8 cellular contexts compared by ENCODE assay signal in the genomic region with DNA sequence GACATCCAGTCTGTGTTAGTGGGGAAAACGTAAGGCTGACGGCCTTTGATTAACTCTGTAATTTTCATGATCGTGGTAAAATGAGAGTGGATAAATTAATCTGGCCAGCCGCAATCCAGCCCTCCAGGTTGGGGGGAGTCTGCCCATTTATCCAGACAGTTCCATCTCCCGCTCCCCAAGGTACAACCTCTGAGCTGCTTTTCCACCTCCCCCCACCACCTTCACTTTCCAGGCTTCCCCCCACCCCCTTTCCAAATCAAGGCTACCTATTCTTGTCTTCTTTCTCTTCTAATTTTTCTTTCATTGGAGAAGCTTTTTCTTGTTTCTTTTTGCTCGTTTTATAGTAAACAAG. TPM values are rescaled to one million over a fixed set of nuclear protein-coding genes. Genes with fewer than 3 reads are reported as not detected.
DNase-seq lines count a peak whose midpoint lies in the region; ATAC-seq, FAIRE-seq and TF ChIP-seq lines count a peak whose summit lies in the region.

No MANE protein-coding gene starts in this region.

- H3K27ac ChIP-seq in H1 (ENCODE audit: low read depth, low read length) (peak overlapping the region; percentile 90), neuronal stem cell (replicated peaks; ENCODE audit: low read length) (peak overlapping the region; percentile 68)

- peaks cover 4 to 68% of the 10 kb centered on the region in 2 experiments; a peak in 3 of 4 replicates for H3K79me2 ChIP-seq in H1 (ENCODE audit: control insufficient read depth in 1 of 2, insufficient read depth in 2 of 2, low read length in 2 of 2)

- POLR2A ChIA-PET in Caco-2 (lab: Charles Lee) (no interaction called here), H1 (lab: Charles Lee; ENCODE audit: partially characterized antibody) (interaction anchor here (0.6 to 1.3 kb wide), 6 partner anchors 9 to 754 kb away, joined by 3 to 7 read pairs (median 4); partner anchors contain the start of gene GADD45A)

- H2BK5ac ChIP-seq in H1 (ENCODE audit: low read depth, low read length) = peak overlapping the region; percentile 74; the same call in 1 of the 2 replicates
- no peak overlapping the region for H2BK5ac ChIP-seq in neuronal stem cell (ENCODE audit: low read length)

- intact Hi-C loops in Caco-2 (cut with micrococcal nuclease; ENCODE audit: unreplicated experiment) = loop anchor here (10.0 kb wide), 2 partner anchors 124 to 166 kb away; partner anchors contain the start of gene SLC35D1

- H3K36me3 Mint-ChIP-seq in Caco-2 (ENCODE audit: insufficient read depth, unreplicated experiment) = no peaks in the 10 kb centered on the region

- H3K9me3 Mint-ChIP-seq in Caco-2 (ENCODE audit: unreplicated experiment) = no peaks in the 10 kb centered on the region

- ATAC-seq in HG03571 (IDR thresholded peaks at IDR 0.05; ENCODE audit: unreplicated experiment) = no peak

- H3K14ac ChIP-seq in H1 (ENCODE audit: insufficient read length) (no peak overlapping the region), neuronal stem cell (ENCODE audit: low read length) (no peak overlapping the region)

- no peak for TF ChIP-seq RAD21 in H1 (IDR thresholded peaks at IDR 0.05 in 1 of 2, conservative IDR thresholded peaks at IDR 0.05 in 1 of 2; ENCODE audit: low read depth in 2 of 2, low read length in 2 of 2)

- 7% methylated on average over 5 of the region's 6 CpGs; no CpG with 5 or more reads in 1 of the 2 experiments for WGBS in H1 (ENCODE audit: extremely low coverage in 1 of 2, insufficient coverage in 1 of 2, insufficient read length in 1 of 2, insufficient replicate concordance in 2 of 2, low coverage in 1 of 2, low lambda C conversion rate in 2 of 2, missing lambda C conversion rate in 1 of 2), 2 experiments
- WGBS in neuronal stem cell (ENCODE audit: extremely low coverage in 2 of 2, insufficient read length in 2 of 2, insufficient replicate concordance in 1 of 2), 2 donors = no CpG with 5 or more reads among the region's 6 CpGs

- H2BK120ac ChIP-seq in H1 (replicated peaks; ENCODE audit: low read depth, low read length) (no peak overlapping the region), neuronal stem cell (ENCODE audit: low read depth, low read length) (no peak overlapping the region)

- no peaks in the 10 kb centered on the region for H3K9me3 ChIP-seq in Caco-2
- no peaks in the 10 kb centered on the region for H3K9me3 ChIP-seq in H1 (ENCODE audit: insufficient read depth in 2 of 2, low read depth in 1 of 2, low read length in 1 of 2)
- H3K9me3 ChIP-seq in neuronal stem cell (replicated peaks in 1 of 2; ENCODE audit: control insufficient read depth in 2 of 2, insufficient read depth in 1 of 2, low read depth in 1 of 2, low read length in 2 of 2) = no peaks in the 10 kb centered on the region

- H3K23ac ChIP-seq in H1 (ENCODE audit: insufficient read length) (no peak overlapping the region), neuronal stem cell (ENCODE audit: low read depth, low read length, poor library complexity) (peak overlapping the region; percentile 12)

- peaks cover 7% of the 10 kb centered on the region; the same call in 1 of the 2 replicates for H3K4me1 ChIP-seq in Caco-2
- H3K4me1 ChIP-seq in H1 (replicated peaks in 1 of 4; ENCODE audit: control insufficient read depth in 3 of 4, insufficient read depth in 4 of 4, low read length in 3 of 4) = peaks cover 0 to 4% (median 1%) of the 10 kb centered on the region in 4 experiments; a peak in 4 of 7 replicates
- H3K4me1 ChIP-seq in neuronal stem cell (ENCODE audit: control insufficient read depth in 2 of 2, insufficient read depth in 1 of 2, low read depth in 1 of 2, low read length in 2 of 2) = peaks cover 0 to 26% of the 10 kb centered on the region in 2 donors

- H3K4ac ChIP-seq in H1 (replicated peaks; ENCODE audit: insufficient read length, low read depth, low read length) (peak overlapping the region; percentile 44), neuronal stem cell (ENCODE audit: low read length) (no peak overlapping the region)

- DNase-seq in Caco-2 (no peak), NCI-H2171 treated with DMSO at 0.1 percent for 48 hours (lab: John Stamatoyannopoulos, UW) (peak; percentile 28), H1 (ENCODE audit: low read depth in 1 of 2, low spot score in 2 of 2) (no peak), neuronal stem cell (ENCODE audit: low spot score) (no peak), NCI-H1694 treated with DMSO at 0.1 percent for 48 hours (lab: John Stamatoyannopoulos, UW) (no peak), UCSD-AML1 (lab: John Stamatoyannopoulos, UW; ENCODE audit: unreplicated experiment) (no peak), NCI-H345 (lab: John Stamatoyannopoulos, UW) (no peak)

- no peaks in the 10 kb centered on the region for H3K36me3 ChIP-seq in Caco-2 (ENCODE audit: control insufficient read depth, insufficient read depth, low read length)
- no peaks in the 10 kb centered on the region for H3K36me3 ChIP-seq in H1 (ENCODE audit: control insufficient read depth in 2 of 4, insufficient read depth in 4 of 4, low read length in 3 of 4)
- H3K36me3 ChIP-seq in neuronal stem cell (replicated peaks in 1 of 2; ENCODE audit: control insufficient read depth in 2 of 2, insufficient read depth in 2 of 2, low read length in 2 of 2) = peaks cover 0 to 5% of the 10 kb centered on the region in 2 donors

- peak overlapping the region; percentile 83 for H3K4me3 Mint-ChIP-seq in Caco-2 (ENCODE audit: unreplicated experiment)

- H4K91ac ChIP-seq in H1 (replicated peaks; ENCODE audit: insufficient read length, low read length) = no peak overlapping the region
- H4K91ac ChIP-seq in neuronal stem cell (ENCODE audit: low read depth, low read length, poor library complexity) = no peak overlapping the region

- CTCF ChIA-PET in Caco-2 (lab: Charles Lee) (no interaction called here), H1 (lab: Charles Lee; ENCODE audit: partially characterized antibody) (interaction anchor here (0.6 to 1.9 kb wide), 3 partner anchors 13 to 59 kb away, joined by 3 to 4 read pairs (median 3); no protein-coding TSS in a partner anchor)

- peak overlapping the region; percentile 83 for H3K27ac Mint-ChIP-seq in Caco-2 (ENCODE audit: unreplicated experiment)

- H2BK15ac ChIP-seq in H1 (ENCODE audit: low read length) (no peak overlapping the region; the same call in 1 of the 2 replicates), neuronal stem cell (ENCODE audit: low read length) (no peak overlapping the region)

- H3K4me2 ChIP-seq in H1 (ENCODE audit: insufficient read depth in 1 of 2, low read depth in 2 of 2, low read length in 2 of 2) = peak overlapping the region; percentile 70 to 85
- H3K4me2 ChIP-seq in neuronal stem cell (ENCODE audit: insufficient read depth, low read length, poor library complexity, severe bottlenecking) = peak overlapping the region; percentile 65

- H3K4me3 ChIP-seq in Caco-2 (ENCODE audit: low read depth, low read length) = peak overlapping the region; percentile 77
- peak overlapping the region; percentile 62 to 97 (median 89) for H3K4me3 ChIP-seq in H1 (ENCODE audit: extremely low read depth in 1 of 4, insufficient read depth in 2 of 4, low read depth in 3 of 4, low read length in 4 of 4)
- H3K4me3 ChIP-seq in neuronal stem cell (ENCODE audit: low read length in 2 of 2) = peak overlapping the region; percentile 83 to 90

- H3K9ac ChIP-seq in H1 (replicated peaks in 1 of 4; ENCODE audit: extremely low read depth in 1 of 4, low read depth in 3 of 4, low read length in 3 of 4) (peak overlapping the region; percentile 75 to 89 (median 84)), neuronal stem cell (ENCODE audit: low read depth, low read length, poor library complexity) (peak overlapping the region; percentile 87)

- TF ChIP-seq POLR2A in H1 (IDR thresholded peaks at IDR 0.05; ENCODE audit: control extremely low read depth in 1 of 2, low read depth in 2 of 2, low read length in 2 of 2) = no peak

- no peak overlapping the region for H2BK12ac ChIP-seq in H1 (ENCODE audit: low read depth, low read length)
- H2BK12ac ChIP-seq in neuronal stem cell (ENCODE audit: low read length) = no peak overlapping the region

- peaks cover 6% of the 10 kb centered on the region; the same call in 1 of the 2 replicates for H3K23me2 ChIP-seq in H1 (ENCODE audit: low read depth, low read length)

- no TSS peak for BruUV-seq in Caco-2 (replicated peaks; lab: Mats Ljungman, UMichigan)

- H4K20me1 ChIP-seq in H1 (replicated peaks in 1 of 2; ENCODE audit: control insufficient read depth in 1 of 2, insufficient read depth in 2 of 2, low read length in 2 of 2) = peaks cover 0 to 1% of the 10 kb centered on the region in 2 experiments

- peak overlapping the region; percentile 43 for H3K56ac ChIP-seq in H1 (replicated peaks; ENCODE audit: insufficient read length, low read depth, low read length)

- no peaks in the 10 kb centered on the region for H3K27me3 ChIP-seq in Caco-2 (replicated peaks; ENCODE audit: control insufficient read depth, insufficient read depth, low read length)
- no peaks in the 10 kb centered on the region for H3K27me3 ChIP-seq in H1 (replicated peaks in 1 of 4; ENCODE audit: control insufficient read depth in 3 of 4, extremely low read depth in 1 of 4, insufficient read depth in 3 of 4, low read length in 3 of 4)
- no peaks in the 10 kb centered on the region for H3K27me3 ChIP-seq in neuronal stem cell (ENCODE audit: control insufficient read depth in 3 of 3, insufficient read depth in 3 of 3, low read depth in 1 of 3, low read length in 3 of 3)

- H3K18ac ChIP-seq in H1 (ENCODE audit: extremely low read depth, low read length) (peak overlapping the region; percentile 53; the same call in 1 of the 2 replicates), neuronal stem cell (ENCODE audit: low read length) (peak overlapping the region; percentile 4)

- H3K79me1 ChIP-seq in H1 (ENCODE audit: low read depth, low read length) (peaks cover 2% of the 10 kb centered on the region; the same call in 1 of the 2 replicates), neuronal stem cell (ENCODE audit: low read depth, low read length) (peaks cover 1% of the 10 kb centered on the region)

- no peak for TF ChIP-seq EP300 in H1 (IDR thresholded peaks at IDR 0.05; ENCODE audit: borderline replicate concordance in 1 of 2, low read depth in 2 of 2, low read length in 2 of 2)

- H2AK5ac ChIP-seq in H1 (ENCODE audit: low read depth, low read length) (no peak overlapping the region), neuronal stem cell (ENCODE audit: low read depth, low read length) (no peak overlapping the region)

- H2AFZ ChIP-seq in H1 (ENCODE audit: low read length) = peak overlapping the region; percentile 65; the same call in 1 of the 2 replicates
- H2AFZ ChIP-seq in neuronal stem cell (ENCODE audit: low read length) = peak overlapping the region; percentile 94

- H3K27me3 Mint-ChIP-seq in Caco-2 (ENCODE audit: insufficient read depth, unreplicated experiment) = no peaks in the 10 kb centered on the region

- H4K8ac ChIP-seq in H1 (ENCODE audit: extremely low read depth, insufficient read depth, low read length) = 0 out of 2 replicates have a peak overlapping the region, but pooled peaks have one; percentile 72
- no peak overlapping the region for H4K8ac ChIP-seq in neuronal stem cell (ENCODE audit: low read depth, low read length)

- no peak for FAIRE-seq in H1 (lab: Jason Lieb, UNC)

- no peak overlapping the region; the same call in 1 of the 2 replicates for H2BK20ac ChIP-seq in H1 (ENCODE audit: low read length)

- peaks cover 11% of the 10 kb centered on the region for H3K4me1 Mint-ChIP-seq in Caco-2 (ENCODE audit: low read depth, unreplicated experiment)

- H4K5ac ChIP-seq in H1 (ENCODE audit: insufficient read length, low read depth, low read length) = peak overlapping the region; percentile 78

- TF ChIP-seq CTCF in Caco-2 (IDR thresholded peaks at IDR 0.05; ENCODE audit: insufficient read depth in 1 of 2, low read depth in 1 of 2, low read length in 1 of 2, severe bottlenecking in 1 of 2, unreplicated experiment in 1 of 2) (no peak), H1 (IDR thresholded peaks at IDR 0.05; ENCODE audit: control extremely low read depth in 1 of 3, insufficient read depth in 1 of 3, low read depth in 1 of 3, low read length in 3 of 3) (no peak)

RNA-seq across cellular contexts. Expression of gene MIER1, which starts 6.0 kb away (rescaled TPM):
- 12.3 and 17.2 TPM in 2 replicates for total RNA-seq in Caco-2 (2022)
- total RNA-seq in H1 (2021; fragmentation: NEBNext Ultra II Directional; extraction: Animal tissue kit (Norgen Biotek cat#: 25700)) = 30.8 and 33.5 TPM in 2 replicates
- 2.1 and 5.2 TPM in 2 replicates for polyA plus RNA-seq in H1 (2011; rRNA removed)
- 7.1 TPM for polyA plus RNA-seq in H1 (2011; cell fraction: cytosol; rRNA removed)
- 2.7 TPM for polyA plus RNA-seq in H1 (2011; cell fraction: nucleus; rRNA removed)
- polyA plus RNA-seq in H1 (2012, experiment 1 of 2) = 11.4 to 19.7 TPM (median 13.6 TPM) in 4 replicates
- polyA plus RNA-seq in H1 (2012, experiment 2 of 2) = 1.3 TPM
- 16.1 TPM for polyA plus RNA-seq in H1 (2013, experiment 1 of 2)
- 17.1 TPM for polyA plus RNA-seq in H1 (2013, experiment 2 of 2)
- 13.0 and 14.0 TPM in 2 replicates for polyA minus RNA-seq in H1 (2011; rRNA and poly(A)+ RNA removed)
- 20.6 TPM for polyA minus RNA-seq in H1 (2011; cell fraction: cytosol; rRNA and poly(A)+ RNA removed)
- polyA minus RNA-seq in H1 (2011; cell fraction: nucleus; rRNA and poly(A)+ RNA removed) = 33.6 TPM
- 18.3 TPM for polyA plus RNA-seq in neuronal stem cell (2013, experiment 1 of 2)
- polyA plus RNA-seq in neuronal stem cell (2013, experiment 2 of 2) = 19.2 TPM

RNA-seq across cellular contexts. Expression of gene DNAI4, which starts 6.1 kb away (rescaled TPM):
- total RNA-seq in Caco-2 (2022) = 0.84 and 1.4 TPM in 2 replicates
- total RNA-seq in H1 (2021; fragmentation: NEBNext Ultra II Directional; extraction: Animal tissue kit (Norgen Biotek cat#: 25700)) = 2.1 and 4.0 TPM in 2 replicates
- 0.08 and 0.32 TPM in 2 replicates for polyA plus RNA-seq in H1 (2011; rRNA removed)
- polyA plus RNA-seq in H1 (2011; cell fraction: cytosol; rRNA removed) = 0.63 TPM
- 0.09 TPM for polyA plus RNA-seq in H1 (2011; cell fraction: nucleus; rRNA removed)
- 0.17 to 0.37 TPM (median 0.28 TPM) in 4 replicates for polyA plus RNA-seq in H1 (2012, experiment 1 of 2)
- not detected for polyA plus RNA-seq in H1 (2012, experiment 2 of 2)
- 0.34 TPM for polyA plus RNA-seq in H1 (2013, experiment 1 of 2)
- polyA plus RNA-seq in H1 (2013, experiment 2 of 2) = 3.3 TPM
- polyA minus RNA-seq in H1 (2011; rRNA and poly(A)+ RNA removed) = 0.82 and 1.3 TPM in 2 replicates
- not detected for polyA minus RNA-seq in H1 (2011; cell fraction: cytosol; rRNA and poly(A)+ RNA removed)
- polyA minus RNA-seq in H1 (2011; cell fraction: nucleus; rRNA and poly(A)+ RNA removed) = 3.3 TPM
- 6.9 TPM for polyA plus RNA-seq in neuronal stem cell (2013, experiment 1 of 2)
- polyA plus RNA-seq in neuronal stem cell (2013, experiment 2 of 2) = 9.4 TPM
